Comparison of ENCODE assay signal across 13 cellular contexts in the genomic region with DNA sequence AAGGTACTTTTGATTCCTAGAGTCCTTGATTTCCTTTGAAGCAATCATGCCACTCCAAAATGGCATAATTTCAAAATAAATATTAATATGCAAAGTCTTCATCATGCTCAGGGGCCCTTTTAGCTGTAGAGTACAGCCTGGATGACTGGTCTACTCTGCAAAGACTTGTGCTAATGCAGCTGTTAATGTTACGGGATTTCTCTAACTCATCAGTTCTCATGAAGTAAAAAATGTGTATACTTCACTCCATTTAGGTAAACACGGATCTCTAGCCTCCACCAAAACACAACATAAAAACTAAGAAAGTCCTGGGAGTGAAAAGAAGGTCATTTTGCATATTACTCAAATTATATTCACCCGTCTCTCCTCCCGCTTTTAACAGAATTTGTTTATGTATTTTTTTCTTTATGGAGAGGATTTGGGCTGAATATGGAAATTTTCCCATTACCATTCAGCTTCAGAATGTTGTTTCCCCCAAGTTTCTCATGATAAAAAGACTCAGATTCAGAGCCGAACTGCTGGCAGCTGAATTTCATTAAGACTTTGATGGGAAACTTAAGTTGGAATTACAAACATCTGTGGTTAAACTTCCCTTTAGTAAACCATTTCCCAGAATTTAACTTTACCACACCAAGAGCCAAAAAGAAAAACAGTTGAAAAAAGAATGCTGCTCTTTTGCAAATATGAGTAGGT. TPM values are rescaled to one million over a fixed set of nuclear protein-coding genes. Genes with fewer than 3 reads are reported as not detected.
DNase-seq lines count a peak whose midpoint lies in the region; FAIRE-seq and TF ChIP-seq lines count a peak whose summit lies in the region.
"Had no signal": no experiment of that assay in that cellular context is flagged by ENCODE, and none has a peak within 500 bp of the region (broad histone marks: within the 10 kb centered on the region; RNA-seq: fewer than 3 reads in every experiment).

No MANE protein-coding gene starts in this region.

- no peak for TF ChIP-seq CTCF in right atrium auricular region (IDR thresholded peaks at IDR 0.05)
- no peak for TF ChIP-seq CTCF in stomach (IDR thresholded peaks at IDR 0.05)
- no peak for TF ChIP-seq CTCF in ascending aorta (IDR thresholded peaks at IDR 0.05)

- H4K20me1 ChIP-seq in GM23248 (ENCODE audit: insufficient read depth), result no peaks in the 10 kb centered on the region; the same call in 1 of the 2 replicates

- FAIRE-seq in GM19239 (lab: Jason Lieb, UNC), result no peak
- FAIRE-seq: colon had no signal

- peaks cover 91% of the 10 kb centered on the region for H3F3A ChIP-seq in GM23248 (ENCODE audit: insufficient read depth)

- no peaks in the 10 kb centered on the region for H3K27me3 ChIP-seq in GM23248 (replicated peaks; ENCODE audit: insufficient read depth)
- no peaks in the 10 kb centered on the region for H3K27me3 ChIP-seq in right atrium auricular region
- H3K27me3 ChIP-seq in stomach, result no peaks in the 10 kb centered on the region
- H3K27me3 ChIP-seq in ascending aorta, result no peaks in the 10 kb centered on the region
- H3K27me3 ChIP-seq in H7 (ENCODE audit: control insufficient read depth, insufficient read depth, low read length), result no peaks in the 10 kb centered on the region

- no peaks in the 10 kb centered on the region for H3K9me2 ChIP-seq in GM23248 (ENCODE audit: insufficient read depth)

- peaks cover 24% of the 10 kb centered on the region for H3K36me3 ChIP-seq in GM23248 (ENCODE audit: low read depth)
- no peaks in the 10 kb centered on the region for H3K36me3 ChIP-seq in right atrium auricular region
- no peaks in the 10 kb centered on the region for H3K36me3 ChIP-seq in stomach
- H3K36me3 ChIP-seq in ascending aorta, result no peaks in the 10 kb centered on the region
- H3K36me3 ChIP-seq in H7 (replicated peaks; ENCODE audit: control insufficient read depth, insufficient read depth, low read length), result no peaks in the 10 kb centered on the region

- H3K79me2 ChIP-seq in GM23248 (ENCODE audit: insufficient read depth), result peaks cover 98% of the 10 kb centered on the region

- DNase-seq in GM23248, result peak; percentile 79
- DNase-seq in astrocyte of the hippocampus (ENCODE audit: low read depth, low spot score), result peak; percentile 87
- no peak for DNase-seq in right atrium auricular region (ENCODE audit: low spot score)
- no peak for DNase-seq in stomach
- no peak for DNase-seq in ascending aorta (ENCODE audit: low spot score in 2 of 2)
- no peak for DNase-seq in H7
- DNase-seq in GM19239 (ENCODE audit: insufficient read length, low spot score), result no peak
- DNase-seq in AML-193 (lab: John Stamatoyannopoulos, UW), result no peak
- DNase-seq: activated CD4-positive, alpha-beta T cell treated with anti-CD3 and anti-CD28 coated beads for 36 hours; CD4-positive, alpha-beta T cell; NCI-H69 had no signal

- 19 to 20% methylated on average over 5 of the region's 5 CpGs for WGBS in GM23248 (ENCODE audit: low coverage in 1 of 2, low lambda C conversion rate in 2 of 2, missing lambda C conversion rate in 2 of 2), 2 experiments
- WGBS in stomach, 5 donors, result 53 to 76% (median 61%) methylated on average over 5 of the region's 5 CpGs

- H3K27ac ChIP-seq in GM23248, result peak overlapping the region; percentile 82
- H3K27ac ChIP-seq in right atrium auricular region, result peak overlapping the region; percentile 52 to 54
- peak overlapping the region in 4 of 5 donors; percentile 38 to 89 (median 87) for H3K27ac ChIP-seq in stomach
- H3K27ac ChIP-seq in ascending aorta, result peak overlapping the region in 1 of 2 donors; percentile 29

- H2AFZ ChIP-seq in GM23248, result no peak overlapping the region

- intact Hi-C loops in stomach (cut with DNase I; ENCODE audit: low total_unique reads) (no loop called here), ascending aorta (cut with DNase I) (no loop called here)

- peaks cover 97% of the 10 kb centered on the region for H3K4me1 ChIP-seq in GM23248 (ENCODE audit: insufficient read depth)
- H3K4me1 ChIP-seq in right atrium auricular region, result peaks cover 0 to 64% of the 10 kb centered on the region in 2 donors
- H3K4me1 ChIP-seq in stomach, result peaks cover 0 to 87% (median 37%) of the 10 kb centered on the region in 4 donors
- H3K4me1 ChIP-seq in ascending aorta, result peaks cover 0 to 13% of the 10 kb centered on the region in 2 donors

- peak overlapping the region; percentile 54 for H3K9ac ChIP-seq in GM23248

- in situ Hi-C loops in GM23248 (cut with MboI), result no loop called here

- H3K4me3 ChIP-seq in GM23248 (peak overlapping the region; percentile 100), right atrium auricular region (no peak overlapping the region), stomach (no peak overlapping the region), ascending aorta (no peak overlapping the region), H7 (ENCODE audit: insufficient read depth, low read depth, low read length) (no peak overlapping the region)

- H3K4me2 ChIP-seq in GM23248 (ENCODE audit: unreplicated experiment), result peak overlapping the region; percentile 72

- TF ChIP-seq POLR2A in stomach (IDR thresholded peaks at IDR 0.05), result no peak

- H3K9me3 ChIP-seq in GM23248 (ENCODE audit: low read depth), result no peaks in the 10 kb centered on the region
- no peaks in the 10 kb centered on the region for H3K9me3 ChIP-seq in right atrium auricular region
- no peaks in the 10 kb centered on the region for H3K9me3 ChIP-seq in stomach
- H3K9me3 ChIP-seq in ascending aorta, result no peaks in the 10 kb centered on the region

- no peak for TF ChIP-seq EP300 in stomach (IDR thresholded peaks at IDR 0.05)

RNA-seq across cellular contexts. Expression of gene LAMA4, which starts 8.7 kb away (rescaled TPM):
- 429 and 440 TPM in 2 replicates for total RNA-seq in GM23248 (2014; rRNA removed; shearing (Covaris generic))
- polyA plus RNA-seq in GM23248 (2016; fragmentation: Nextera tagmentation; extraction: Ambion mirVana), result 331 and 339 TPM in 2 replicates
- total RNA-seq in right atrium auricular region, result 10 to 100 TPM; 37.2 to 47.1 TPM
- 100 to 1,000 TPM in 2 of 5 donors, 10 to 100 TPM in 3; 39.1 to 324 (median 56.1) TPM for total RNA-seq in stomach
- polyA plus RNA-seq in stomach, result 10 to 100 TPM in 2 of 3 donors, 1 to 10 TPM in 1; 9.7 to 18.5 (median 14.0) TPM
- 49.0 TPM for total RNA-seq in ascending aorta
- 1.1 and 2.1 TPM in 2 replicates for total RNA-seq in H7 (2014; rRNA removed; shearing (Covaris generic))
- total RNA-seq: activated T-helper 2 cell treated with anti-CD3 and anti-CD28 coated beads, Interferon-gamma antibody, Interleukin-2, Interleukin-4, amounts not matched to agents 10 μg/mL and 5 μg/mL and 100 μg/mL, durations not matched to agents 14 hours and 24 hours and 36 hours; CD4-positive, alpha-beta T cell had no signal

Comparison
In these comparisons a context has a peak if more than half of its experiments do, and no peak if none do; other contexts are left out.
1. DNase-seq: peak in GM23248 (single experiment) and astrocyte of the hippocampus (single experiment); none in right atrium auricular region (single experiment), stomach (single experiment), ascending aorta (0 of 2), H7 (single experiment), GM19239 (single experiment) and AML-193 (0 of 2).
2. RNA of gene LAMA4, which starts 8.7 kb away (total RNA-seq): 429 to 440 TPM in GM23248, 39.1 to 324 TPM in stomach, 49.0 TPM in ascending aorta (single experiment) and 37.2 to 47.1 TPM in right atrium auricular region; 1.1 to 2.1 TPM in H7; every median in the first group is over 10 times any median in the second.